ENCODE assay signal across 18 cellular contexts in the genomic region with DNA sequence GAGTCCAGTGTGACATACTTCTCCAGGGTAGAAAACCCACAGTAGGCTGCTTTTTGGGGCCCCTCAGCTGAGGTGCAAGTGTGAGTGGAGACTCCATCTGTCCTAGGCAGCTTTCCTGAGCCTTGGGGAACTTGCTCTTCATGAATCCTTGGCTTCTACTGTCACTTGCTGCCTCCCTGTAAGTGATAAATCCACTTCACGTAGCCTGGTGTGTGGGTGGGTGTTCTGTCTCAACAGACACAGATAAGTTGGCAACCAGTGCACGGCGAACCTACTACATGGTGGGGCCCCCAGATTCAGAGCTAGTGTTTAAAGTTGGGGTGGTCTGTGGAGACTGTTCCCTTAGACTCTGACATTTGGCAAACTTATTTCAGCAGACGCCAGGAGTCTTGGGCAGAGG.
"Had no signal": no experiment of that assay in that cellular context is flagged by ENCODE, and none has a peak within 500 bp of the region (broad histone marks: within the 10 kb centered on the region; RNA-seq: fewer than 3 reads in every experiment).

No MANE protein-coding gene starts in this region.

- H3K4me3 Mint-ChIP-seq: activated CD8-positive, alpha-beta T cell treated with anti-CD3 and anti-CD28 coated beads for 36 hours; activated naive CD4-positive, alpha-beta T cell treated with anti-CD3 and anti-CD28 coated beads, Interleukin-2, amount 50 U/mL, for 24 hours; activated T-helper 1 cell treated with anti-CD3 and anti-CD28 coated beads, Interleukin-12 subunit alpha, Interleukin-12 subunit beta, Interleukin-2, Interleukin-4 antibody, amounts not matched to agents 30 ng/mL and 10 ng/mL and 1 ng/mL, durations not matched to agents 14 hours and 24 hours and 36 hours; brain; central memory CD8-positive, alpha-beta T cell; T-helper 1 cell treated with Interleukin-12 subunit alpha and Interleukin-12 subunit beta and Interleukin-4 antibody, amounts not matched to agents 30 μg/mL and 1 μg/mL, for 36 hours had no signal

- H3K27ac Mint-ChIP-seq: activated CD8-positive, alpha-beta T cell treated with anti-CD3 and anti-CD28 coated beads for 36 hours; activated naive CD4-positive, alpha-beta T cell treated with anti-CD3 and anti-CD28 coated beads, Interleukin-2, amount 50 U/mL, for 24 hours; activated T-helper 1 cell treated with anti-CD3 and anti-CD28 coated beads, Interleukin-12 subunit alpha, Interleukin-12 subunit beta, Interleukin-2, Interleukin-4 antibody, amounts not matched to agents 30 ng/mL and 10 ng/mL and 1 ng/mL, durations not matched to agents 14 hours and 24 hours and 36 hours; T-helper 1 cell treated with Interleukin-12 subunit alpha and Interleukin-12 subunit beta and Interleukin-4 antibody, amounts not matched to agents 30 μg/mL and 1 μg/mL, for 36 hours had no signal

- ATAC-seq: activated CD4-positive, CD25-positive, alpha-beta regulatory T cell treated with anti-CD3 and anti-CD28 coated beads, Interleukin-2, amount 50 U/mL, for 24 hours; activated CD8-positive, alpha-beta T cell treated with anti-CD3 and anti-CD28 coated beads for 36 hours had no signal

- DNase-seq: activated CD4-positive, alpha-beta T cell treated with anti-CD3 and anti-CD28 coated beads for 4 hours; activated CD8-positive, alpha-beta memory T cell treated with anti-CD3 and anti-CD28 coated beads, Interleukin-2, amount 50 U/mL, for 48 hours; activated CD8-positive, alpha-beta T cell treated with anti-CD3 and anti-CD28 coated beads for 36 hours; activated effector memory CD4-positive, alpha-beta T cell treated with Interleukin-2 at 50 U/mL for 16 hours; activated naive CD4-positive, alpha-beta T cell; activated T-cell treated with anti-CD3 and anti-CD28 coated beads, Interleukin-2, amount 50 U/mL, for 1 hour; NCI-H1048; NCI-H146; NCI-H187 treated with DMSO at 0.1 percent for 48 hours; NCI-H2081 treated with DMSO at 0.1 percent for 48 hours; NCI-H524; SHP77 treated with DMSO at 0.1 percent for 48 hours had no signal

- H3K4me1 Mint-ChIP-seq: activated naive CD4-positive, alpha-beta T cell treated with anti-CD3 and anti-CD28 coated beads, Interleukin-2, amount 50 U/mL, for 24 hours; central memory CD8-positive, alpha-beta T cell had no signal

- H3K36me3 Mint-ChIP-seq: activated naive CD4-positive, alpha-beta T cell treated with anti-CD3 and anti-CD28 coated beads, Interleukin-2, amount 50 U/mL, for 24 hours had no signal

- H3K9me3 Mint-ChIP-seq: activated CD8-positive, alpha-beta T cell treated with anti-CD3 and anti-CD28 coated beads for 36 hours; activated naive CD4-positive, alpha-beta T cell treated with anti-CD3 and anti-CD28 coated beads, Interleukin-2, amount 50 U/mL, for 24 hours; activated T-helper 1 cell treated with anti-CD3 and anti-CD28 coated beads, Interleukin-12 subunit alpha, Interleukin-12 subunit beta, Interleukin-2, Interleukin-4 antibody, amounts not matched to agents 30 ng/mL and 10 ng/mL and 1 ng/mL, durations not matched to agents 14 hours and 24 hours and 36 hours; brain; central memory CD8-positive, alpha-beta T cell; T-helper 1 cell treated with Interleukin-12 subunit alpha and Interleukin-12 subunit beta and Interleukin-4 antibody, amounts not matched to agents 30 μg/mL and 1 μg/mL, for 36 hours had no signal

- H3K27me3 Mint-ChIP-seq: activated CD8-positive, alpha-beta T cell treated with anti-CD3 and anti-CD28 coated beads for 36 hours; brain had no signal
